ENCODE assay signal across 16 cellular contexts in genomic region chrX:99798951-99799350, GRCh38.
"Had no signal": no experiment of that assay in that cellular context is flagged by ENCODE, and none has a peak within 500 bp of the region (broad histone marks: within the 10 kb centered on the region; RNA-seq: fewer than 3 reads in every experiment).

No MANE protein-coding gene starts in this region.

- DNase-seq: dermis blood vessel endothelial cell; esophagus squamous epithelium; foreskin fibroblast; head of caudate nucleus; kidney; left cardiac atrium; left ventricle myocardium inferior; mesenchymal stem cell; naive B cell; psoas muscle; retina; right lobe of liver; stimulated activated CD4-positive, alpha-beta T cell treated with anti-CD3 and anti-CD28 coated beads, Interleukin-12 subunit alpha, Interleukin-12 subunit beta, amount 100 ng/mL, for 4 hours; stimulated activated naive CD4-positive, alpha-beta T cell; stomach; trophoblast cell had no signal
